In genomic region chr18:48868468-48869466, GRCh38 we compare ENCODE assay signal across 8 cellular contexts.
DNase-seq lines count a peak whose midpoint lies in the region; ATAC-seq and TF ChIP-seq lines count a peak whose summit lies in the region.

No MANE protein-coding gene starts in this region.

- H3K27ac Mint-ChIP-seq in activated T-helper 2 cell treated with anti-CD3 and anti-CD28 coated beads, Interferon-gamma antibody, Interleukin-2, Interleukin-4, amounts not matched to agents 10 μg/mL and 5 μg/mL and 100 μg/mL, durations not matched to agents 14 hours and 24 hours and 36 hours: peak overlapping the region; percentile 94

- TF ChIP-seq CTCF in KMS-11 (conservative IDR thresholded peaks at IDR 0.05; ENCODE audit: low read depth, low read length) (no peak), parathyroid adenoma (IDR thresholded peaks at IDR 0.05) (no peak), omental fat pad (IDR thresholded peaks at IDR 0.05) (no peak)

- peak overlapping the region; percentile 50 for H2AFZ ChIP-seq in KMS-11 (ENCODE audit: low read depth)
- H2AFZ ChIP-seq in parathyroid adenoma: peak overlapping the region; percentile 6

- DNase-seq in activated T-helper 2 cell treated with anti-CD3 and anti-CD28 coated beads, Interferon-gamma antibody, Interleukin-2, Interleukin-4, amounts not matched to agents 10 μg/mL and 5 μg/mL and 100 μg/mL, durations not matched to agents 14 hours and 24 hours and 36 hours (ENCODE audit: low spot score): peak; percentile 38
- DNase-seq in KG1 (lab: John Stamatoyannopoulos, UW) (no peak), omental fat pad (ENCODE audit: low spot score) (no peak), NCI-H128 (lab: John Stamatoyannopoulos, UW; ENCODE audit: unreplicated experiment) (no peak)

- ATAC-seq in GM18505 (IDR thresholded peaks at IDR 0.05; ENCODE audit: unreplicated experiment) (peak; percentile 76), GM21717 (IDR thresholded peaks at IDR 0.05; ENCODE audit: unreplicated experiment) (peak; percentile 80), omental fat pad (ENCODE audit: low FRiP score) (no peak)

- no peaks in the 10 kb centered on the region for H3K79me2 ChIP-seq in KMS-11 (ENCODE audit: insufficient read depth, low read depth)
- H3K79me2 ChIP-seq in parathyroid adenoma: no peaks in the 10 kb centered on the region

- H3K9me3 ChIP-seq in parathyroid adenoma (ENCODE audit: control insufficient read depth, low read length): no peaks in the 10 kb centered on the region

- H3K4me3 Mint-ChIP-seq in activated T-helper 2 cell treated with anti-CD3 and anti-CD28 coated beads, Interferon-gamma antibody, Interleukin-2, Interleukin-4, amounts not matched to agents 10 μg/mL and 5 μg/mL and 100 μg/mL, durations not matched to agents 14 hours and 24 hours and 36 hours (ENCODE audit: low read depth): peak overlapping the region; percentile 20

- H3K4me2 ChIP-seq in KMS-11 (peak overlapping the region; percentile 62), parathyroid adenoma (ENCODE audit: low read length) (no peak overlapping the region)

- peak overlapping the region; percentile 66 for H3K9ac ChIP-seq in KMS-11
- no peak overlapping the region for H3K9ac ChIP-seq in parathyroid adenoma

- H3K4me1 ChIP-seq in KMS-11 (ENCODE audit: low read depth, poor library complexity, severe bottlenecking): peaks cover 45% of the 10 kb centered on the region
- no peaks in the 10 kb centered on the region for H3K4me1 ChIP-seq in parathyroid adenoma

- no peaks in the 10 kb centered on the region for H3K9me3 Mint-ChIP-seq in activated T-helper 2 cell treated with anti-CD3 and anti-CD28 coated beads, Interferon-gamma antibody, Interleukin-2, Interleukin-4, amounts not matched to agents 10 μg/mL and 5 μg/mL and 100 μg/mL, durations not matched to agents 14 hours and 24 hours and 36 hours

- TF ChIP-seq POLR2A in GM18505 (IDR thresholded peaks at IDR 0.05; ENCODE audit: borderline replicate concordance, extremely low read depth, insufficient read depth, insufficient read length): no peak

- H3K27ac ChIP-seq in KMS-11 (peak overlapping the region; percentile 94), parathyroid adenoma (no peak overlapping the region)

- no peaks in the 10 kb centered on the region for H3K36me3 ChIP-seq in KMS-11 (ENCODE audit: insufficient read depth)
- no peaks in the 10 kb centered on the region for H3K36me3 ChIP-seq in parathyroid adenoma (ENCODE audit: control insufficient read depth, insufficient read depth, low read length)

- H3K27me3 ChIP-seq in KMS-11 (ENCODE audit: insufficient read depth, low read depth) (no peaks in the 10 kb centered on the region), parathyroid adenoma (ENCODE audit: control insufficient read depth, insufficient read depth, low read length) (no peaks in the 10 kb centered on the region)

- intact Hi-C loops in activated T-helper 2 cell treated with anti-CD3 and anti-CD28 coated beads, Interferon-gamma antibody, Interleukin-2, Interleukin-4, amounts not matched to agents 10 μg/mL and 5 μg/mL and 100 μg/mL, durations not matched to agents 14 hours and 24 hours and 36 hours (cut with micrococcal nuclease): loop anchor here (1.0 to 5.0 kb wide), 11 partner anchors 34 to 359 kb away; no protein-coding TSS in a partner anchor

- no peaks in the 10 kb centered on the region for H3K27me3 Mint-ChIP-seq in activated T-helper 2 cell treated with anti-CD3 and anti-CD28 coated beads, Interferon-gamma antibody, Interleukin-2, Interleukin-4, amounts not matched to agents 10 μg/mL and 5 μg/mL and 100 μg/mL, durations not matched to agents 14 hours and 24 hours and 36 hours (ENCODE audit: low read depth)

- H3K4me1 Mint-ChIP-seq in activated T-helper 2 cell treated with anti-CD3 and anti-CD28 coated beads, Interferon-gamma antibody, Interleukin-2, Interleukin-4, amounts not matched to agents 10 μg/mL and 5 μg/mL and 100 μg/mL, durations not matched to agents 14 hours and 24 hours and 36 hours (ENCODE audit: low read depth): peaks cover 37% of the 10 kb centered on the region

- H3K4me3 ChIP-seq in KMS-11 (IDR thresholded peaks at IDR 0.05; ENCODE audit: insufficient read depth, low read depth, low read length): no peak overlapping the region
- no peak overlapping the region for H3K4me3 ChIP-seq in parathyroid adenoma (ENCODE audit: low read depth, low read length)

- no peaks in the 10 kb centered on the region for H4K20me1 ChIP-seq in KMS-11 (ENCODE audit: insufficient read depth)

- H3K36me3 Mint-ChIP-seq in activated T-helper 2 cell treated with anti-CD3 and anti-CD28 coated beads, Interferon-gamma antibody, Interleukin-2, Interleukin-4, amounts not matched to agents 10 μg/mL and 5 μg/mL and 100 μg/mL, durations not matched to agents 14 hours and 24 hours and 36 hours (ENCODE audit: low read depth): peaks cover under 1% of the 10 kb centered on the region
